Comparison of ENCODE assay signal across 17 cellular contexts in genomic region chr12:90679674-90680073, GRCh38.
DNase-seq lines count a peak whose midpoint lies in the region; ATAC-seq and TF ChIP-seq lines count a peak whose summit lies in the region.
"Had no signal": no experiment of that assay in that cellular context is flagged by ENCODE, and none has a peak within 500 bp of the region (broad histone marks: within the 10 kb centered on the region; RNA-seq: fewer than 3 reads in every experiment).

No MANE protein-coding gene starts in this region.

- H3K27me3 Mint-ChIP-seq in chondrocyte (ENCODE audit: low read depth), result no peaks in the 10 kb centered on the region
- H3K27me3 Mint-ChIP-seq: IgD-negative memory B cell had no signal

- H3K27ac ChIP-seq in RWPE1 (no peak overlapping the region), epithelial cell of prostate (no peak overlapping the region), osteoblast (ENCODE audit: low read depth, low read length) (no peak overlapping the region)
- H3K27ac ChIP-seq: A549 had no signal

- H2AFZ ChIP-seq in osteoblast (ENCODE audit: low read length), result no peak overlapping the region

- H3K36me3 Mint-ChIP-seq in chondrocyte (ENCODE audit: low read depth), result no peaks in the 10 kb centered on the region
- H3K36me3 Mint-ChIP-seq: CD14-positive monocyte; CD8-positive, alpha-beta T cell; IgD-negative memory B cell had no signal

- H3K27ac Mint-ChIP-seq in chondrocyte (ENCODE audit: unreplicated experiment), result no peak overlapping the region
- H3K27ac Mint-ChIP-seq: CD14-positive monocyte; CD8-positive, alpha-beta T cell; IgD-negative memory B cell had no signal

- H4K20me1 ChIP-seq in osteoblast (ENCODE audit: insufficient read depth, low read length), result no peaks in the 10 kb centered on the region

- CTCF ChIA-PET in RWPE1 (lab: Yijun Ruan, JAX), result interaction anchor here (0.9 kb wide), 1 partner anchor 859 kb away, joined by 5 read pairs; no protein-coding TSS in a partner anchor

- POLR2A ChIA-PET in RWPE1 (lab: Yijun Ruan, JAX; ENCODE audit: low non-redundant PET), result no interaction called here

- H3K4me3 ChIP-seq in LNCaP clone FGC (ENCODE audit: low read depth, low read length), result no peak overlapping the region
- H3K4me3 ChIP-seq in osteoblast (ENCODE audit: insufficient read depth, low read length), result no peak overlapping the region
- H3K4me3 ChIP-seq: A549 had no signal

- H3K4me2 ChIP-seq in osteoblast (ENCODE audit: insufficient read depth, low read length), result no peak overlapping the region
- H3K4me2 ChIP-seq: A549 had no signal

- TF ChIP-seq CTCF in LNCaP clone FGC (IDR thresholded peaks at IDR 0.05; ENCODE audit: control insufficient read depth, extremely low read depth, insufficient read depth) (no peak), RWPE1 (conservative IDR thresholded peaks at IDR 0.05; ENCODE audit: low read depth) (no peak), osteoblast (IDR thresholded peaks at IDR 0.05; ENCODE audit: extremely low read depth, low read depth, low read length) (no peak), chondrocyte (IDR thresholded peaks at IDR 0.05) (no peak)

- no peaks in the 10 kb centered on the region for H3K79me2 ChIP-seq in osteoblast (ENCODE audit: insufficient read depth, low read length)

- no peaks in the 10 kb centered on the region for H3K36me3 ChIP-seq in osteoblast (ENCODE audit: insufficient read depth, low read length)
- H3K36me3 ChIP-seq: BE2C had no signal

- DNase-seq in LNCaP clone FGC (ENCODE audit: low read depth) (peak; percentile 33), RWPE1 (ENCODE audit: low spot score) (peak; percentile 17), epithelial cell of prostate (ENCODE audit: low read depth, low spot score) (peak; percentile 46), osteoblast (ENCODE audit: insufficient read length, low spot score, missing footprints) (no peak), chondrocyte (ENCODE audit: low spot score) (no peak), NCI-H748 treated with DMSO at 0.1 percent for 48 hours (lab: John Stamatoyannopoulos, UW) (no peak)
- DNase-seq: BE2C; CD8-positive, alpha-beta T cell; COR-L47; DMS153; DMS79 treated with DMSO at 0.1 percent for 48 hours; EL; HCEC 1CT had no signal

- ATAC-seq in GM19324 (IDR thresholded peaks at IDR 0.05; ENCODE audit: low FRiP score, unreplicated experiment), result no peak
- ATAC-seq: A549; CD8-positive, alpha-beta T cell had no signal

- no peak overlapping the region for H3K4me3 Mint-ChIP-seq in chondrocyte (ENCODE audit: unreplicated experiment)
- H3K4me3 Mint-ChIP-seq: CD14-positive monocyte; CD8-positive, alpha-beta T cell; IgD-negative memory B cell had no signal

- H3K27me3 ChIP-seq in osteoblast (ENCODE audit: insufficient read depth, low read length), result no peaks in the 10 kb centered on the region
- H3K27me3 ChIP-seq: BE2C had no signal

- no peaks in the 10 kb centered on the region for H3K9me3 ChIP-seq in osteoblast (ENCODE audit: low read depth, low read length)
- H3K9me3 ChIP-seq: A549, BE2C had no signal

- peaks cover 15% of the 10 kb centered on the region for H3K4me1 ChIP-seq in osteoblast (ENCODE audit: insufficient read depth, low read length)
- H3K4me1 ChIP-seq: A549, BE2C had no signal

- H3K4me1 Mint-ChIP-seq in chondrocyte (ENCODE audit: low read depth), result peaks cover 21% of the 10 kb centered on the region
- H3K4me1 Mint-ChIP-seq: CD14-positive monocyte, IgD-negative memory B cell had no signal

- no peaks in the 10 kb centered on the region for H3K9me3 Mint-ChIP-seq in chondrocyte (ENCODE audit: low read depth)
- H3K9me3 Mint-ChIP-seq: CD8-positive, alpha-beta T cell had no signal

Comparison
In these comparisons a context has a peak if more than half of its experiments do, and no peak if none do; other contexts are left out.
1. DNase-seq: peak in LNCaP clone FGC (single experiment), RWPE1 (single experiment) and epithelial cell of prostate (single experiment); none in osteoblast (single experiment), chondrocyte (single experiment) and NCI-H748 treated with DMSO at 0.1 percent for 48 hours (single experiment).